In the genomic region with DNA sequence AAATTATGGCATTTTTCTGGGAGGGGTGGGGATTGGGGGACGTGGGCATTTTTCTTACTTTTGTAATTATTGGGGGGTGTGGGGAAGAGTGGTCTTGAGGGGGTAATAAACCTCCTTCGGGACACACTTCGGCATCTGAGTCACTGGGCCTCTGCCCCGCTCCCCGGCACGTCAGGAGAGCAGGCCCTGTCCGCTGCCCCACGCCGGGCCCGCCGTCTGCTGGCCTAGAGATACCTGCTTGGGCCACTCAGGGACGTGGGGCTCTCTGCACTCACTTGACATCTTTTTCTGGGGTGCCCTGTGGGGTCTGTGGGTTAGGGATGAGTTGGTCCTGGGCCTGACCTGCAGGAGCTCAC, we compare ENCODE assay signal across 9 cellular contexts. TPM values are rescaled to one million over a fixed set of nuclear protein-coding genes. Genes with fewer than 3 reads are reported as not detected.
A peak's percentile ranks its signal among the peaks of the same experiment; 100 is the strongest.
DNase-seq lines count a peak whose midpoint lies in the region; ATAC-seq and TF ChIP-seq lines count a peak whose summit lies in the region.
"Had no signal": no experiment of that assay in that cellular context is flagged by ENCODE, and none has a peak within 500 bp of the region (broad histone marks: within the 10 kb centered on the region; RNA-seq: fewer than 3 reads in every experiment).

No MANE protein-coding gene starts in this region.

- TF ChIP-seq CTCF in type B pancreatic cell (conservative IDR thresholded peaks at IDR 0.05) (no peak), PC-3 (conservative IDR thresholded peaks at IDR 0.05; ENCODE audit: low read depth, low read length) (no peak)

- no peaks in the 10 kb centered on the region for H3K27me3 Mint-ChIP-seq in activated naive CD4-positive, alpha-beta T cell treated with anti-CD3 and anti-CD28 coated beads, Interleukin-2, amount 10 ng/mL, durations not matched to agents 7 days and 5 days
- H3K27me3 Mint-ChIP-seq in activated naive CD8-positive, alpha-beta T cell treated with anti-CD3 and anti-CD28 coated beads, Interleukin-2, amount 10 ng/mL, durations not matched to agents 7 days and 5 days = no peaks in the 10 kb centered on the region
- H3K27me3 Mint-ChIP-seq in type B pancreatic cell = peaks cover 3% of the 10 kb centered on the region

- no peaks in the 10 kb centered on the region for H3K27me3 ChIP-seq in mucosa of stomach (ENCODE audit: control insufficient read depth, insufficient read depth, low read length)
- H3K27me3 ChIP-seq in PC-3 (ENCODE audit: low read length) = no peaks in the 10 kb centered on the region

- H3K4me1 ChIP-seq in mucosa of stomach (ENCODE audit: control insufficient read depth, insufficient read depth, low read length) = peaks cover 51% of the 10 kb centered on the region
- peaks cover 31% of the 10 kb centered on the region for H3K4me1 ChIP-seq in PC-3 (ENCODE audit: insufficient read depth, low read length)

- H3K79me2 ChIP-seq in PC-3 (ENCODE audit: low read length) = peaks cover 14% of the 10 kb centered on the region

- H4K20me1 ChIP-seq in PC-3 (ENCODE audit: low read length) = 0 out of 2 replicates have a peak, but pooled peaks cover 5% of the 10 kb centered on the region

- no peaks in the 10 kb centered on the region for H3K9me2 ChIP-seq in PC-3 (replicated peaks; ENCODE audit: low read length)

- peaks cover 85% of the 10 kb centered on the region for H3K4me1 Mint-ChIP-seq in activated naive CD4-positive, alpha-beta T cell treated with anti-CD3 and anti-CD28 coated beads, Interleukin-2, amount 10 ng/mL, durations not matched to agents 7 days and 5 days
- H3K4me1 Mint-ChIP-seq in activated naive CD8-positive, alpha-beta T cell treated with anti-CD3 and anti-CD28 coated beads, Interleukin-2, amount 10 ng/mL, durations not matched to agents 7 days and 5 days = peaks cover 58% of the 10 kb centered on the region
- H3K4me1 Mint-ChIP-seq in type B pancreatic cell (ENCODE audit: unreplicated experiment) = peaks cover 31% of the 10 kb centered on the region

- H3K9ac ChIP-seq in mucosa of stomach (ENCODE audit: low read length) (peak overlapping the region; percentile 77), PC-3 (ENCODE audit: low read length) (no peak overlapping the region)
- H3K9ac ChIP-seq: KMS-11 had no signal

- H3F3A ChIP-seq in PC-3 (ENCODE audit: low read length, unreplicated experiment) = peaks cover 5% of the 10 kb centered on the region

- H3K4me3 ChIP-seq in mucosa of stomach (ENCODE audit: low read length) (no peak overlapping the region), PC-3 (ENCODE audit: low read length) (no peak overlapping the region)

- no peaks in the 10 kb centered on the region for H3K9me3 Mint-ChIP-seq in activated naive CD4-positive, alpha-beta T cell treated with anti-CD3 and anti-CD28 coated beads, Interleukin-2, amount 10 ng/mL, durations not matched to agents 7 days and 5 days
- no peaks in the 10 kb centered on the region for H3K9me3 Mint-ChIP-seq in activated naive CD8-positive, alpha-beta T cell treated with anti-CD3 and anti-CD28 coated beads, Interleukin-2, amount 10 ng/mL, durations not matched to agents 7 days and 5 days
- no peaks in the 10 kb centered on the region for H3K9me3 Mint-ChIP-seq in type B pancreatic cell

- BruUV-seq in PC-3 (replicated peaks; lab: Mats Ljungman, UMichigan) = no TSS peak

- H2AFZ ChIP-seq in PC-3 (ENCODE audit: low read length) = no peak overlapping the region

- peak overlapping the region; percentile 23 for H3K4me3 Mint-ChIP-seq in activated naive CD4-positive, alpha-beta T cell treated with anti-CD3 and anti-CD28 coated beads, Interleukin-2, amount 10 ng/mL, durations not matched to agents 7 days and 5 days
- peak overlapping the region; percentile 87 for H3K4me3 Mint-ChIP-seq in activated naive CD8-positive, alpha-beta T cell treated with anti-CD3 and anti-CD28 coated beads, Interleukin-2, amount 10 ng/mL, durations not matched to agents 7 days and 5 days
- peak overlapping the region; percentile 69 for H3K4me3 Mint-ChIP-seq in type B pancreatic cell

- H3K27ac ChIP-seq in PC-3 (ENCODE audit: low read length) = no peak overlapping the region
- H3K27ac ChIP-seq: KMS-11 had no signal

- ATAC-seq in activated naive CD8-positive, alpha-beta T cell treated with anti-CD3 and anti-CD28 coated beads, Interleukin-2, amount 10 ng/mL, durations not matched to agents 7 days and 5 days (ENCODE audit: low read depth) = no peak
- ATAC-seq in HG02870 (IDR thresholded peaks at IDR 0.05; ENCODE audit: unreplicated experiment) = no peak
- no peak for ATAC-seq in PC-3
- ATAC-seq in HG03457 (IDR thresholded peaks at IDR 0.05; ENCODE audit: unreplicated experiment) = no peak

- peaks cover 51% of the 10 kb centered on the region for H3K36me3 Mint-ChIP-seq in activated naive CD4-positive, alpha-beta T cell treated with anti-CD3 and anti-CD28 coated beads, Interleukin-2, amount 10 ng/mL, durations not matched to agents 7 days and 5 days
- peaks cover 38% of the 10 kb centered on the region for H3K36me3 Mint-ChIP-seq in activated naive CD8-positive, alpha-beta T cell treated with anti-CD3 and anti-CD28 coated beads, Interleukin-2, amount 10 ng/mL, durations not matched to agents 7 days and 5 days
- peaks cover 27% of the 10 kb centered on the region for H3K36me3 Mint-ChIP-seq in type B pancreatic cell

- H3K9me3 ChIP-seq in mucosa of stomach (ENCODE audit: control insufficient read depth, low read length) (no peaks in the 10 kb centered on the region), PC-3 (ENCODE audit: low read length) (no peaks in the 10 kb centered on the region)

- DNase-seq in activated naive CD4-positive, alpha-beta T cell treated with anti-CD3 and anti-CD28 coated beads, Interleukin-2, amount 10 ng/mL, durations not matched to agents 7 days and 5 days = no peak
- DNase-seq in activated naive CD4-positive, alpha-beta T cell treated with Interleukin-2 at 50 U/mL for 16 hours = no peak
- DNase-seq in activated naive CD8-positive, alpha-beta T cell treated with anti-CD3 and anti-CD28 coated beads, Interleukin-2, amount 10 ng/mL, durations not matched to agents 7 days and 5 days = no peak
- DNase-seq in type B pancreatic cell (ENCODE audit: extremely low spot score, unreplicated experiment) (no peak), PC-3 (no peak)

- CTCF ChIA-PET in activated naive CD4-positive, alpha-beta T cell treated with anti-CD3 and anti-CD28 coated beads, Interleukin-2, amount 10 ng/mL, durations not matched to agents 7 days and 5 days (lab: Charles Lee) = interaction anchor here (0.8 kb wide), 3 partner anchors 9 to 32 kb away, joined by 3 to 4 read pairs (median 3); a partner anchor contains a TSS
- CTCF ChIA-PET in PC-3 (lab: Charles Lee) = interaction anchor here (0.5 kb wide), 1 partner anchor 32 kb away, joined by 3 read pairs; a partner anchor contains a TSS

- POLR2A ChIA-PET in activated naive CD8-positive, alpha-beta T cell treated with anti-CD3 and anti-CD28 coated beads, Interleukin-2, amount 10 ng/mL, durations not matched to agents 7 days and 5 days (lab: Charles Lee) = interaction anchor here (1.1 to 2.0 kb wide), 7 partner anchors 8 to 343 kb away, joined by 3 to 15 read pairs (median 7); a partner anchor contains a TSS
- POLR2A ChIA-PET in PC-3 (lab: Charles Lee; ENCODE audit: unreplicated experiment) = interaction anchor here (0.6 kb wide), 2 partner anchors 81 to 83 kb away, joined by 7 to 22 read pairs; no protein-coding TSS in a partner anchor

- intact Hi-C loops in PC-3 (cut with micrococcal nuclease) = no loop called here

- H3K27ac Mint-ChIP-seq in activated naive CD4-positive, alpha-beta T cell treated with anti-CD3 and anti-CD28 coated beads, Interleukin-2, amount 10 ng/mL, durations not matched to agents 7 days and 5 days = peak overlapping the region; percentile 99
- H3K27ac Mint-ChIP-seq in activated naive CD8-positive, alpha-beta T cell treated with anti-CD3 and anti-CD28 coated beads, Interleukin-2, amount 10 ng/mL, durations not matched to agents 7 days and 5 days = peak overlapping the region; percentile 92
- peak overlapping the region; percentile 83 for H3K27ac Mint-ChIP-seq in type B pancreatic cell

- H3K36me3 ChIP-seq in mucosa of stomach (ENCODE audit: control insufficient read depth, insufficient read depth, low read length) = peaks cover under 1% of the 10 kb centered on the region
- H3K36me3 ChIP-seq in PC-3 (ENCODE audit: low read depth, low read length) = peaks cover 7% of the 10 kb centered on the region; the same call in 1 of the 2 replicates

- no peak overlapping the region for H3K4me2 ChIP-seq in PC-3 (ENCODE audit: low read length)

RNA-seq across cellular contexts. Expression of a gene that starts 3.5 kb away (rescaled TPM):
- 1,000 to 10,000 TPM; 1,232 to 1,343 TPM for total RNA-seq in activated naive CD8-positive, alpha-beta T cell treated with anti-CD3 and anti-CD28 coated beads, Interleukin-2, amount 10 ng/mL, durations not matched to agents 7 days and 5 days
- total RNA-seq in type B pancreatic cell (ENCODE audit: low replicate concordance) = 1,657 and 2,039 TPM in 2 replicates
- total RNA-seq in PC-3 (2014; rRNA removed) = 1,109 and 1,250 TPM in 2 replicates

RNA-seq across cellular contexts. Expression of a gene that starts 7.0 kb away (rescaled TPM):
- 100 to 1,000 TPM; 285 to 296 TPM for total RNA-seq in activated naive CD8-positive, alpha-beta T cell treated with anti-CD3 and anti-CD28 coated beads, Interleukin-2, amount 10 ng/mL, durations not matched to agents 7 days and 5 days
- total RNA-seq in type B pancreatic cell (ENCODE audit: low replicate concordance) (161 and 201 TPM in 2 replicates), PC-3 (2014; rRNA removed) (43.0 and 44.8 TPM in 2 replicates)

RNA-seq across cellular contexts. Expression of a gene that starts 28.2 kb away (rescaled TPM):
- total RNA-seq in activated naive CD8-positive, alpha-beta T cell treated with anti-CD3 and anti-CD28 coated beads, Interleukin-2, amount 10 ng/mL, durations not matched to agents 7 days and 5 days = 1 to 10 TPM; 1.7 to 2.6 TPM
- total RNA-seq in type B pancreatic cell (ENCODE audit: low replicate concordance) (1.4 and 3.4 TPM in 2 replicates), PC-3 (2014; rRNA removed) (1.6 and 1.8 TPM in 2 replicates)

RNA-seq across cellular contexts. Expression of a gene that starts 31.5 kb away (rescaled TPM):
- total RNA-seq in activated naive CD8-positive, alpha-beta T cell treated with anti-CD3 and anti-CD28 coated beads, Interleukin-2, amount 10 ng/mL, durations not matched to agents 7 days and 5 days = 10 to 100 TPM; 58.0 to 63.1 TPM
- total RNA-seq in type B pancreatic cell (ENCODE audit: low replicate concordance) (62.1 and 64.8 TPM in 2 replicates), PC-3 (2014; rRNA removed) (38.6 and 54.0 TPM in 2 replicates)

RNA-seq across cellular contexts. Expression of a gene that starts 32.0 kb away (rescaled TPM):
- 10 to 100 TPM; 71.3 to 76.1 TPM for total RNA-seq in activated naive CD8-positive, alpha-beta T cell treated with anti-CD3 and anti-CD28 coated beads, Interleukin-2, amount 10 ng/mL, durations not matched to agents 7 days and 5 days
- total RNA-seq in type B pancreatic cell (ENCODE audit: low replicate concordance) (72.6 and 99.5 TPM in 2 replicates), PC-3 (2014; rRNA removed) (291 and 421 TPM in 2 replicates)

Comparison
In these comparisons a context has a peak if more than half of its experiments do, and no peak if none do; other contexts are left out.
1. H3K4me3 Mint-ChIP-seq: peak in every context shown above with its lines; median percentile 87 in activated naive CD8-positive, alpha-beta T cell treated with anti-CD3 and anti-CD28 coated beads, Interleukin-2, amount 10 ng/mL, durations not matched to agents 7 days and 5 days; 69 in type B pancreatic cell; 23 in activated naive CD4-positive, alpha-beta T cell treated with anti-CD3 and anti-CD28 coated beads, Interleukin-2, amount 10 ng/mL, durations not matched to agents 7 days and 5 days.